11 cellular contexts compared by ENCODE assay signal in the genomic region with DNA sequence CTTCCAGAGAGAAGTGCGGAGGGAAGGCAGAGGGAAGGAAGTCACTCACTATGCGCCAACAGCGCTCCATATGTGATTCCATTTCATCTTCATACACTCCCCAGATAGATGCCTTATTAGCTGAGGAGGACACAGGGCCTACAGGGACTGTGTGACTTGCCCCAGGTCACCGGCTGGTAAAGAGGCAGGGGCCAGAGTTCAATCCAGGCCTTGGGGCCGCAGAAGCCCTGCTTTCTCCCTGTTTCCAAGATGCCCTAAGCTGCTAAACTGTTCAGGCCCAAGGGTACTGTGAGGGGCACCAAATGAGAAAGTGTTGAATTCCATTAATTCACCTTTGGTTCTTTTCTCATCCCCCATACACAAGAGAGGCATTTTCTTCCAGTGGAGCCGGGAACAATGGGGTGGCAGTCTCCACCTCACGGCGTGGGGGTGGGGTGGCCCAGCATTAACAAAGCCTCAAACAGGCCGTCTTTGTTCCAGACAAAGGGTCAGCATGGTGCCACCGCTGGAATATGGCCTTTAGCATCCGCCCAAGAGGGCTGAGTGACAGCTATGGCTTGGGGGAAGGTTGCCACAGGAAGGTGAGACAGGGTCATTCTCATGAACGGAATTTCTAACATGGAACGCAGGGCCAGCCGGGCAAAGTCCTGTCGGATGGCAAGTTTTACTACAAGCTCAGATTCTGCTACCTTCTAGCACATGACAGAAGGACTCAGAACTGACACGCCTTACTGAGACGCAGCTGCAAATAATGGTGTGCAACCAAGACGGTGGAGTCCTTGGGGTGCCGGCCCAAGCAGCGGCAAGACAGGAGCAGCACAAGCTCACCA.
DNase-seq lines count a peak whose midpoint lies in the region; ATAC-seq, FAIRE-seq and TF ChIP-seq lines count a peak whose summit lies in the region.
"Had no signal": no experiment of that assay in that cellular context is flagged by ENCODE, and none has a peak within 500 bp of the region (broad histone marks: within the 10 kb centered on the region; RNA-seq: fewer than 3 reads in every experiment).

No MANE protein-coding gene starts in this region.

- H3K4me1 ChIP-seq in CD4-positive, alpha-beta memory T cell (ENCODE audit: insufficient read depth, low read length) = no peaks in the 10 kb centered on the region
- H3K4me1 ChIP-seq in stomach = peaks cover 0 to 16% (median 10%) of the 10 kb centered on the region in 4 donors

- peaks cover 7 to 11% (median 9%) of the 10 kb centered on the region in 4 donors for H3K4me1 Mint-ChIP-seq in CD4-positive, alpha-beta memory T cell

- H3K9me3 Mint-ChIP-seq in CD4-positive, alpha-beta memory T cell = no peaks in the 10 kb centered on the region
- H3K9me3 Mint-ChIP-seq: T-helper 1 cell treated with Interleukin-12 subunit alpha and Interleukin-12 subunit beta and Interleukin-4 antibody, amounts not matched to agents 30 μg/mL and 1 μg/mL, for 36 hours had no signal

- H3K4me3 Mint-ChIP-seq in CD4-positive, alpha-beta memory T cell = no peak overlapping the region
- H3K4me3 Mint-ChIP-seq: T-helper 1 cell treated with Interleukin-12 subunit alpha and Interleukin-12 subunit beta and Interleukin-4 antibody, amounts not matched to agents 30 μg/mL and 1 μg/mL, for 36 hours had no signal

- no peaks in the 10 kb centered on the region for H3K27me3 Mint-ChIP-seq in CD4-positive, alpha-beta memory T cell

- intact Hi-C loops in left colon (cut with DNase I, micrococcal nuclease) = loop anchor here (5.0 to 10.0 kb wide), 3 partner anchors 144 to 284 kb away; a partner anchor contains a TSS
- intact Hi-C loops in sciatic nerve (cut with DNase I) = loop anchor here (5.0 kb wide), 1 partner anchor 274 kb away; no protein-coding TSS in a partner anchor
- intact Hi-C loops in CD4-positive, alpha-beta memory T cell (cut with micrococcal nuclease) = no loop called here
- intact Hi-C loops in stomach (cut with DNase I; ENCODE audit: low total_unique reads) = loop anchor here (5.0 kb wide), 1 partner anchor 284 kb away; no protein-coding TSS in a partner anchor

- TF ChIP-seq EP300 in stomach (IDR thresholded peaks at IDR 0.05) = no peak

- ATAC-seq in left colon (peak; percentile 93), sciatic nerve (peak; percentile 63), HG02571 (IDR thresholded peaks at IDR 0.05; ENCODE audit: unreplicated experiment) (no peak)

- H3K27ac Mint-ChIP-seq in CD4-positive, alpha-beta memory T cell = peak overlapping the region in 3 of 7 donors; percentile 52 to 65 (median 57)
- H3K27ac Mint-ChIP-seq: T-helper 1 cell treated with Interleukin-12 subunit alpha and Interleukin-12 subunit beta and Interleukin-4 antibody, amounts not matched to agents 30 μg/mL and 1 μg/mL, for 36 hours had no signal

- no peak for TF ChIP-seq POLR2A in stomach (IDR thresholded peaks at IDR 0.05)

- TF ChIP-seq CTCF in bronchial epithelial cell (IDR thresholded peaks at IDR 0.05; ENCODE audit: insufficient read depth, low read length, severe bottlenecking) (no peak), stomach (IDR thresholded peaks at IDR 0.05) (no peak)

- H3K9me3 ChIP-seq in CD4-positive, alpha-beta memory T cell (ENCODE audit: control insufficient read depth in 1 of 2, low read length in 2 of 2) = no peaks in the 10 kb centered on the region
- no peaks in the 10 kb centered on the region for H3K9me3 ChIP-seq in stomach
- H3K9me3 ChIP-seq: esophagus muscularis mucosa had no signal

- peak; percentile 36 for FAIRE-seq in bronchial epithelial cell (lab: Jason Lieb, UNC)

- H3K4me3 ChIP-seq in bronchial epithelial cell (ENCODE audit: low read depth, low read length) (no peak overlapping the region), stomach (no peak overlapping the region)
- no peak overlapping the region for H3K4me3 ChIP-seq in CD4-positive, alpha-beta memory T cell (ENCODE audit: low read length in 2 of 2)
- H3K4me3 ChIP-seq: esophagus muscularis mucosa, lung had no signal

- H3K27ac ChIP-seq in CD4-positive, alpha-beta memory T cell (ENCODE audit: low read depth, low read length) = no peak overlapping the region
- no peak overlapping the region for H3K27ac ChIP-seq in stomach
- H3K27ac ChIP-seq: esophagus muscularis mucosa had no signal

- 56 to 76% (median 63%) methylated on average over 20 of the region's 20 CpGs for WGBS in stomach, 5 donors

- H3K27me3 ChIP-seq in bronchial epithelial cell (ENCODE audit: control insufficient read depth, insufficient read depth, low read length) (no peaks in the 10 kb centered on the region), stomach (no peaks in the 10 kb centered on the region)
- H3K27me3 ChIP-seq in CD4-positive, alpha-beta memory T cell (ENCODE audit: insufficient read depth, low read length) = no peaks in the 10 kb centered on the region
- H3K27me3 ChIP-seq: esophagus muscularis mucosa had no signal

- DNase-seq in HuH-7.5 (ENCODE audit: low spot score) = peak; percentile 81
- DNase-seq in bronchial epithelial cell (ENCODE audit: low read depth) = no peak
- DNase-seq in left colon = peak; percentile 71 to 74
- DNase-seq in sciatic nerve (ENCODE audit: low spot score) = no peak
- no peak for DNase-seq in CD4-positive, alpha-beta memory T cell
- DNase-seq in stomach = no peak
- DNase-seq in NCI-H446 (lab: John Stamatoyannopoulos, UW) = no peak

- H3K36me3 ChIP-seq in bronchial epithelial cell (ENCODE audit: control insufficient read depth, insufficient read depth, low read length) (peaks cover 4% of the 10 kb centered on the region), stomach (peaks cover 0 to 42% (median 34%) of the 10 kb centered on the region in 4 donors)
- H3K36me3 ChIP-seq in CD4-positive, alpha-beta memory T cell (ENCODE audit: insufficient read depth, low read length) = peaks cover 5% of the 10 kb centered on the region

- peaks cover 28 to 41% of the 10 kb centered on the region in 2 donors for H3K36me3 Mint-ChIP-seq in CD4-positive, alpha-beta memory T cell

- POLR2A ChIA-PET in CD4-positive, alpha-beta memory T cell (lab: Charles Lee; ENCODE audit: partially characterized antibody) = interaction anchor here (0.9 to 1.1 kb wide), 2 partner anchors 21 to 81 kb away, joined by 3 read pairs; no protein-coding TSS in a partner anchor

- CTCF ChIA-PET in CD4-positive, alpha-beta memory T cell (lab: Charles Lee; ENCODE audit: partially characterized antibody) = interaction anchor here (0.7 to 6.5 kb wide), 29 partner anchors 8 to 287 kb away, joined by 3 to 134 read pairs (median 10); a partner anchor contains a TSS

Comparison
In these comparisons a context has a peak if more than half of its experiments do, and no peak if none do; other contexts are left out.
1. DNase-seq: peak in HuH-7.5 (single experiment) and left colon (2 of 2); none in bronchial epithelial cell (single experiment), sciatic nerve (single experiment), CD4-positive, alpha-beta memory T cell (0 of 5), stomach (single experiment) and NCI-H446 (0 of 2).